Comparison of ENCODE assay signal across 11 cellular contexts in the genomic region with DNA sequence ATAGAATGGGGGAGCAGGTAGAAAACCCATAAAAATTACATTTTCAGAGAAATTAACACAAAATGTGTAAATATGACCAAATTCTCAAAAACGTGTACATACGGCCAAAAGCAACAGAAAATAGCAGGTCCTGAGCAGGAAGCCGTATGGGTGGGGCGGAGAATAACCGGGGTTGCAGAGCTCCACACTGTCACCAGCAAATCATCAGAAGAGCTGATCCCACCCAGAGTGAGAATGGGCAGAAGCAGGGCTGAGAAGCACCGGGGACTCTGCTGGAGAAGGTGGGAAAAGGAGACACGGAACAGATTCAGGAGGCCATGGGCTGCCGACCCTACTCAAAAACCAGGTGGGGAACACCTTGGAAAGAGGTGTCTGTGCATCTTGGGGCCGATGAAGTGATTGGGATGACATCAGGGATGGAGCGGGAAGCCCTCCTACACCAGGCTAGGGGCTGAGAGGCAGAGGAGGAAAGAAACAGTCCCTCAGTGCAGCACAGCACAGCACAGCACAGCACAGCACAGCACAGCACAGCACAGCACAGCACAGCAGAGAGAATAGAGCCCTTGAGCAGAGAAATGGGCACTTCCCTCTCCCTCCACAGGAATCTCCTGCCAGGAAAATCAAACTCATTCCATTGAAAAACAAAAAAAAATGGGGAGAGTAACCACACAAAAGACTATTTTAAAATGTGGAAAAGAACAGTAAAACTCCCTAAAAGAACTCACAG. TPM values are rescaled to one million over a fixed set of nuclear protein-coding genes. Genes with fewer than 3 reads are reported as not detected.
A peak's percentile ranks its signal among the peaks of the same experiment; 100 is the strongest.
DNase-seq lines count a peak whose midpoint lies in the region; ATAC-seq and TF ChIP-seq lines count a peak whose summit lies in the region.
"Had no signal": no experiment of that assay in that cellular context is flagged by ENCODE, and none has a peak within 500 bp of the region (broad histone marks: within the 10 kb centered on the region; RNA-seq: fewer than 3 reads in every experiment).

No MANE protein-coding gene starts in this region.

- H3K9ac ChIP-seq in OCI-LY3 (ENCODE audit: low read length) = peak overlapping the region; percentile 43

- H3K27me3 ChIP-seq in OCI-LY3 (ENCODE audit: low read depth, low read length) (no peaks in the 10 kb centered on the region), MG63 (no peaks in the 10 kb centered on the region)

- H3K27ac ChIP-seq in OCI-LY3 (ENCODE audit: low read length) = no peak overlapping the region

- peaks cover 60% of the 10 kb centered on the region for H3K36me3 ChIP-seq in OCI-LY3 (replicated peaks; ENCODE audit: low read depth, low read length)
- H3K36me3 ChIP-seq in MG63 = peaks cover 14% of the 10 kb centered on the region

- ATAC-seq in GM21717 (IDR thresholded peaks at IDR 0.05; ENCODE audit: unreplicated experiment) = peak; percentile 55

- peak overlapping the region; percentile 83 for H3K4me2 ChIP-seq in OCI-LY3 (ENCODE audit: low read length)

- peak; percentile 27 for DNase-seq in EH (ENCODE audit: low read depth)
- DNase-seq in lung microvascular endothelial cell (ENCODE audit: low read depth in 2 of 2) = peak; percentile 33 to 67
- DNase-seq in GM19238 (ENCODE audit: insufficient read length, low spot score) = no peak
- no peak for DNase-seq in SIG-M5 treated with dmso at 0.1 percent for 504 hours (lab: John Stamatoyannopoulos, UW; ENCODE audit: unreplicated experiment)
- DNase-seq in MG63 = no peak
- DNase-seq in GDM1 (lab: John Stamatoyannopoulos, UW) = no peak
- DNase-seq: NCI-H2081 treated with DMSO at 0.1 percent for 48 hours; stimulated activated naive CD4-positive, alpha-beta T cell had no signal

- peaks cover 32% of the 10 kb centered on the region; the same call in 1 of the 2 replicates for H4K20me1 ChIP-seq in OCI-LY3 (ENCODE audit: insufficient read depth, low read length)

- peaks cover 73% of the 10 kb centered on the region for H3K79me2 ChIP-seq in OCI-LY3 (ENCODE audit: low read length)

- no peak for TF ChIP-seq CTCF in OCI-LY3 (IDR thresholded peaks at IDR 0.05; ENCODE audit: low read depth, low read length)

- H3K4me3 ChIP-seq in OCI-LY3 (ENCODE audit: low read length) (peak overlapping the region; percentile 65), MG63 (no peak overlapping the region)

- H3K9me3 ChIP-seq in OCI-LY3 (ENCODE audit: insufficient read depth, low read length) = no peaks in the 10 kb centered on the region
- peaks cover 8% of the 10 kb centered on the region for H3K9me3 ChIP-seq in MG63

- H2AFZ ChIP-seq in OCI-LY3 (ENCODE audit: low read depth, low read length) = no peak overlapping the region

- H3K4me1 ChIP-seq in OCI-LY3 (ENCODE audit: low read length) = peaks cover 50% of the 10 kb centered on the region

RNA-seq across cellular contexts. Expression of a gene that starts 22.3 kb away (rescaled TPM):
- 19.8 and 52.0 TPM in 2 replicates for total RNA-seq in lung microvascular endothelial cell
- 4.7 and 9.5 TPM in 2 replicates for total RNA-seq in MG63 (2014; rRNA removed; shearing (Covaris generic); ENCODE audit: low replicate concordance)

RNA-seq across cellular contexts. Expression of a gene that starts 47.4 kb away (rescaled TPM):
- total RNA-seq in lung microvascular endothelial cell = not detected in 2 replicates
- not detected in 2 replicates for total RNA-seq in MG63 (2014; rRNA removed; shearing (Covaris generic); ENCODE audit: low replicate concordance)
- total RNA-seq: neural crest cell had no signal

Comparison
In these comparisons a context has a peak if more than half of its experiments do, and no peak if none do; other contexts are left out.
1. DNase-seq: peak in EH (single experiment) and lung microvascular endothelial cell (2 of 2); none in GM19238 (single experiment), SIG-M5 treated with dmso at 0.1 percent for 504 hours (single experiment), MG63 (single experiment) and GDM1 (single experiment).